ENCODE assay signal across 8 cellular contexts in genomic region chr6:106975699-106976032, GRCh38. TPM values are rescaled to one million over a fixed set of nuclear protein-coding genes. Genes with fewer than 3 reads are reported as not detected.
A peak's percentile ranks its signal among the peaks of the same experiment; 100 is the strongest.
DNase-seq lines count a peak whose midpoint lies in the region; ATAC-seq and TF ChIP-seq lines count a peak whose summit lies in the region.

No MANE protein-coding gene starts in this region.

- H3K27ac Mint-ChIP-seq in activated naive CD4-positive, alpha-beta T cell treated with anti-CD3 and anti-CD28 coated beads, Interleukin-2, amount 10 ng/mL, durations not matched to agents 7 days and 5 days: no peak overlapping the region
- H3K27ac Mint-ChIP-seq in activated B cell treated with CpG ODN at 0.5 μM for 24 hours (peak overlapping the region; percentile 84), immature natural killer cell (no peak overlapping the region)

- TF ChIP-seq CTCF in activated B cell treated with CpG ODN at 0.5 μM for 24 hours (IDR thresholded peaks at IDR 0.05) (no peak), tibial artery (IDR thresholded peaks at IDR 0.05) (no peak)

- H3K27ac ChIP-seq in tibial artery: no peak overlapping the region

- H3K36me3 ChIP-seq in tibial artery: no peaks in the 10 kb centered on the region

- peaks cover 76% of the 10 kb centered on the region for H3K27me3 Mint-ChIP-seq in activated naive CD4-positive, alpha-beta T cell treated with anti-CD3 and anti-CD28 coated beads, Interleukin-2, amount 10 ng/mL, durations not matched to agents 7 days and 5 days
- H3K27me3 Mint-ChIP-seq in activated B cell treated with CpG ODN at 0.5 μM for 24 hours: no peaks in the 10 kb centered on the region
- H3K27me3 Mint-ChIP-seq in immature natural killer cell (ENCODE audit: low read depth in 3 of 3): peaks cover 12 to 40% (median 19%) of the 10 kb centered on the region in 3 donors

- H3K27me3 ChIP-seq in tibial artery: peaks cover 3 to 83% of the 10 kb centered on the region in 2 donors

- CTCF ChIA-PET in activated naive CD4-positive, alpha-beta T cell treated with anti-CD3 and anti-CD28 coated beads, Interleukin-2, amount 10 ng/mL, durations not matched to agents 7 days and 5 days (lab: Charles Lee): no interaction called here
- CTCF ChIA-PET in activated B cell treated with CpG ODN at 0.5 μM for 24 hours (lab: Charles Lee): interaction anchor here (2.6 to 2.7 kb wide), 2 partner anchors 366 to 531 kb away, joined by 14 to 28 read pairs; no protein-coding TSS in a partner anchor

- H3K9me3 ChIP-seq in tibial artery: no peaks in the 10 kb centered on the region

- DNase-seq in activated naive CD4-positive, alpha-beta T cell treated with anti-CD3 and anti-CD28 coated beads, Interleukin-2, amount 10 ng/mL, durations not matched to agents 7 days and 5 days: no peak
- no peak for DNase-seq in activated naive CD4-positive, alpha-beta T cell treated with anti-CD3 and anti-CD28 coated beads, Interleukin-2, amount 50 U/mL, for 16 hours
- DNase-seq in activated B cell treated with CpG ODN at 0.5 μM for 24 hours (no peak), immature natural killer cell (no peak), tibial artery (no peak), sciatic nerve (ENCODE audit: low spot score) (no peak), putamen (ENCODE audit: low spot score) (no peak)

- no peaks in the 10 kb centered on the region for H3K36me3 Mint-ChIP-seq in activated naive CD4-positive, alpha-beta T cell treated with anti-CD3 and anti-CD28 coated beads, Interleukin-2, amount 10 ng/mL, durations not matched to agents 7 days and 5 days
- H3K36me3 Mint-ChIP-seq in activated B cell treated with CpG ODN at 0.5 μM for 24 hours (ENCODE audit: low read depth) (peaks cover 17% of the 10 kb centered on the region), immature natural killer cell (no peaks in the 10 kb centered on the region)

- H3K4me3 Mint-ChIP-seq in activated naive CD4-positive, alpha-beta T cell treated with anti-CD3 and anti-CD28 coated beads, Interleukin-2, amount 10 ng/mL, durations not matched to agents 7 days and 5 days: peak overlapping the region; percentile 55
- H3K4me3 Mint-ChIP-seq in activated B cell treated with CpG ODN at 0.5 μM for 24 hours: peak overlapping the region; percentile 87
- peak overlapping the region in 4 of 5 donors; percentile 29 to 64 (median 56) for H3K4me3 Mint-ChIP-seq in immature natural killer cell

- ATAC-seq in activated B cell treated with CpG ODN at 0.5 μM for 24 hours (ENCODE audit: low read depth): no peak
- no peak for ATAC-seq in sciatic nerve
- ATAC-seq in GM18907 (IDR thresholded peaks at IDR 0.05; ENCODE audit: unreplicated experiment): no peak

- intact Hi-C loops in activated B cell treated with CpG ODN at 0.5 μM for 24 hours (cut with micrococcal nuclease) (loop anchor here (1.0 to 10.0 kb wide), 5 partner anchors 130 to 881 kb away; no protein-coding TSS in a partner anchor), tibial artery (cut with DNase I; ENCODE audit: low total_unique reads) (loop anchor here (5.0 to 10.0 kb wide), 2 partner anchors 363 to 531 kb away; no protein-coding TSS in a partner anchor), sciatic nerve (cut with DNase I) (no loop called here)

- POLR2A ChIA-PET in activated B cell treated with CpG ODN at 0.5 μM for 24 hours (lab: Charles Lee): no interaction called here

- peaks cover 10% of the 10 kb centered on the region for H3K4me1 Mint-ChIP-seq in activated naive CD4-positive, alpha-beta T cell treated with anti-CD3 and anti-CD28 coated beads, Interleukin-2, amount 10 ng/mL, durations not matched to agents 7 days and 5 days
- H3K4me1 Mint-ChIP-seq in activated B cell treated with CpG ODN at 0.5 μM for 24 hours (peaks cover 41% of the 10 kb centered on the region), immature natural killer cell (no peaks in the 10 kb centered on the region)

- H3K4me1 ChIP-seq in tibial artery: peaks cover 0 to 25% (median 21%) of the 10 kb centered on the region in 4 donors

- H3K4me3 ChIP-seq in tibial artery: peak overlapping the region; percentile 45 to 60

- H3K9me3 Mint-ChIP-seq in activated naive CD4-positive, alpha-beta T cell treated with anti-CD3 and anti-CD28 coated beads, Interleukin-2, amount 10 ng/mL, durations not matched to agents 7 days and 5 days: no peaks in the 10 kb centered on the region
- no peaks in the 10 kb centered on the region for H3K9me3 Mint-ChIP-seq in activated B cell treated with CpG ODN at 0.5 μM for 24 hours
- peaks cover 0 to 2% (median 0%) of the 10 kb centered on the region in 6 donors for H3K9me3 Mint-ChIP-seq in immature natural killer cell

RNA-seq across cellular contexts. Expression of gene CD24, which starts 1.1 kb away (rescaled TPM):
- total RNA-seq in activated B cell treated with CpG ODN at 0.5 μM for 24 hours (49.3 and 49.4 TPM in 2 replicates), sciatic nerve (3.3 TPM)
- under 1 TPM in 2 of 3 donors, not detected in 1; 0.28 to 0.48 TPM for polyA plus RNA-seq in immature natural killer cell

RNA-seq across cellular contexts. Expression of gene MTRES1, which starts 52.3 kb away (rescaled TPM):
- 11.8 and 13.9 TPM in 2 replicates for total RNA-seq in activated B cell treated with CpG ODN at 0.5 μM for 24 hours
- 10 to 100 TPM in 1 of 3 donors, 1 to 10 TPM in 2; 7.7 to 17.8 (median 7.9) TPM for polyA plus RNA-seq in immature natural killer cell
- total RNA-seq in sciatic nerve: 16.0 TPM

Comparison
In these comparisons a context has a peak if more than half of its experiments do, and no peak if none do; other contexts are left out.
1. RNA of gene CD24, which starts 1.1 kb away (total RNA-seq): 49.3 to 49.4 TPM in activated B cell treated with CpG ODN at 0.5 μM for 24 hours; 3.3 TPM in sciatic nerve (single experiment); every median in the first group is over 10 times any median in the second.
2. Peak in every context shown above with its lines, with median percentiles within 50 percentile points of each other: H3K4me3 Mint-ChIP-seq.